8 cellular contexts compared by ENCODE assay signal in the genomic region with DNA sequence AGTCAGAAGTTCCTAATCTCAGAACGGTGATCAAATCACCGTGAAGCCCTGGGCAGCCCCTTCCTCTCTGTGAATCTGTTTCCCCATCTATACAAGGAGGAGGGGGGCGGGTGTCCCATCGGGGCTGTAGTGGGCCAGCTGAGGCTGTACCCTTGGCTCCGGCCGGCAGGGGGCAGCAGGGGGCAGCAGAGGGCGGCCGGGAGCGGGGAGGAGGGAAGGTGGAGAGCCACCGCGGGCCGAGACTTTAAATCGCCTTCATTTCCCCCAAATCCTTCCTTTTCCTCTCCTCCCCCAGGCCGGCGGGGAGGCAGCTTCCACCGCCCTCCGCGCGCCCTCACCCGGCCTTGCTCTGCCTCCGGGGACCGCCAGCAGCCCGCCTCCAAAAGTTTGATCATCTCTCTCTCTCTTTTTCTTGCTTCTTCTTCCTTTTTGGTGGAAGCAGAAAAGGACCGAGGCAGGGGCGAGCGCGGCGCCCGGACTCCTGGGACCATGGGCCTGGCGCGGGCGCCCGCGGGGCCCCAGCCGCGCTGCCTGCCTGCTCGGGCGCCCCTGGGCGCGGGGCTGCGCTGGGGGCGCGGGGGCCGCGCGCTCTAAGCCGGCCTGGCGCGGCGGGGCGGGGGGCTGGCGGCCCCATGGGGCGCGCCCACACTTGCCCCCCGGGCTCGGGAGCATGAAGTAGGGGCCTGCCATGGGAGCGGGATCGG. TPM values are rescaled to one million over a fixed set of nuclear protein-coding genes. Genes with fewer than 3 reads are reported as not detected.
DNase-seq lines count a peak whose midpoint lies in the region; ATAC-seq, FAIRE-seq and TF ChIP-seq lines count a peak whose summit lies in the region.

TSS of gene COL27A1 (plus strand) at position 275 of the 704 bp plus-strand sequence. CDS start at position 689, 414 bp downstream.

- no peaks in the 10 kb centered on the region for H3K79me2 ChIP-seq in Loucy (ENCODE audit: insufficient read depth, low read length)

- H2AFZ ChIP-seq in Loucy (ENCODE audit: low read length), result peak within 1 kb of the TSS; percentile 86

- peak within 1 kb of the TSS; percentile 63 for H3K4me2 ChIP-seq in Loucy (ENCODE audit: low read depth, low read length, poor library complexity, severe bottlenecking)

- no peaks in the 10 kb centered on the region for H4K20me1 ChIP-seq in Loucy (ENCODE audit: insufficient read depth, low read length, poor library complexity, severe bottlenecking)

- intact Hi-C loops in left cardiac atrium (cut with DNase I) (loop anchor here (5.0 to 10.0 kb wide), 3 partner anchors 99 to 137 kb away; no protein-coding TSS in a partner anchor), posterior vena cava (cut with DNase I) (loop anchor here (5.0 to 10.0 kb wide), 4 partner anchors 43 to 132 kb away; no protein-coding TSS in a partner anchor)

- ATAC-seq in GM21723 (IDR thresholded peaks at IDR 0.05; ENCODE audit: unreplicated experiment) (peak; percentile 88), T-cell (replicated peaks in 1 of 4) (peak; percentile 72 to 87 (median 84)), left cardiac atrium (peak; percentile 87 to 88)

- POLR2A ChIA-PET in T-cell (lab: Charles Lee), result no interaction called here

- TF ChIP-seq CTCF in D721Med (IDR thresholded peaks at IDR 0.05; ENCODE audit: insufficient read depth, missing control alignments) (peak; percentile 83), Loucy (conservative IDR thresholded peaks at IDR 0.05; ENCODE audit: low read length) (peak; percentile 79), type B pancreatic cell (conservative IDR thresholded peaks at IDR 0.05) (peak; percentile 98)

- no peaks in the 10 kb centered on the region for H3K36me3 Mint-ChIP-seq in T-cell
- H3K36me3 Mint-ChIP-seq in type B pancreatic cell, result no peaks in the 10 kb centered on the region

- peak within 1 kb of the TSS; percentile 76 for H3K4me3 ChIP-seq in Loucy (ENCODE audit: low read length, poor library complexity, severe bottlenecking)

- no peak within 1 kb of the TSS for H3K9ac ChIP-seq in Loucy (ENCODE audit: low read depth, low read length, poor library complexity, severe bottlenecking)

- H3K9me3 ChIP-seq in Loucy (ENCODE audit: insufficient read depth, low read depth, low read length), result no peaks in the 10 kb centered on the region

- DNase-seq in D721Med (ENCODE audit: insufficient read length, low spot score), result peak; percentile 69
- peak; percentile 26 to 79 (median 62) for DNase-seq in T-cell
- peak; percentile 43 for DNase-seq in amniotic epithelial cell (ENCODE audit: low read depth)
- DNase-seq in left cardiac atrium, result peak; percentile 85
- peak; percentile 95 for DNase-seq in posterior vena cava (ENCODE audit: low spot score)
- peak; percentile 95 for DNase-seq in type B pancreatic cell (ENCODE audit: extremely low spot score, unreplicated experiment)

- H3K27me3 Mint-ChIP-seq in T-cell (peaks cover 30 to 53% of the 10 kb centered on the region in 2 donors), type B pancreatic cell (peaks cover 28% of the 10 kb centered on the region)

- CTCF ChIA-PET in T-cell (lab: Charles Lee), result interaction anchor here in 1 of 2 donors (0.6 to 0.8 kb wide), 4 partner anchors 135 to 1201 kb away, joined by 3 to 13 read pairs (median 3); no protein-coding TSS in a partner anchor

- peak within 1 kb of the TSS; percentile 8 to 73 for H3K27ac Mint-ChIP-seq in T-cell
- H3K27ac Mint-ChIP-seq in type B pancreatic cell, result peak within 1 kb of the TSS; percentile 62

- H3K36me3 ChIP-seq in Loucy (ENCODE audit: insufficient read depth, low read length), result no peaks in the 10 kb centered on the region

- no peaks in the 10 kb centered on the region for H3K9me2 ChIP-seq in Loucy (replicated peaks; ENCODE audit: low read depth, low read length)

- H3K4me1 Mint-ChIP-seq in T-cell (peaks cover 18 to 25% (median 19%) of the 10 kb centered on the region in 3 donors), type B pancreatic cell (ENCODE audit: unreplicated experiment) (peaks cover 36% of the 10 kb centered on the region)

- peak within 1 kb of the TSS; percentile 82 to 92 (median 85) for H3K4me3 Mint-ChIP-seq in T-cell
- H3K4me3 Mint-ChIP-seq in type B pancreatic cell, result peak within 1 kb of the TSS; percentile 96

- no peaks in the 10 kb centered on the region for H3K4me1 ChIP-seq in Loucy (ENCODE audit: insufficient read depth, low read length, poor library complexity, severe bottlenecking)

- FAIRE-seq in D721Med (lab: Jason Lieb, UNC), result no peak

- H3K27me3 ChIP-seq in Loucy (ENCODE audit: insufficient read depth, low read length, poor library complexity, severe bottlenecking), result no peaks in the 10 kb centered on the region

- H3F3A ChIP-seq in Loucy (ENCODE audit: low read depth), result no peaks in the 10 kb centered on the region

- H3K9me3 Mint-ChIP-seq in T-cell, result no peaks in the 10 kb centered on the region
- no peaks in the 10 kb centered on the region for H3K9me3 Mint-ChIP-seq in type B pancreatic cell

RNA-seq across cellular contexts. Expression of gene COL27A1, which starts in this region (rescaled TPM):
- total RNA-seq in T-cell (1 to 10 TPM in 2 of 5 donors, under 1 TPM in 3; 0.53 to 1.7 (median 0.95) TPM), left cardiac atrium (1 to 10 TPM; 7.0 to 9.2 TPM), posterior vena cava (1 to 10 TPM; 6.7 to 8.1 TPM), type B pancreatic cell (ENCODE audit: low replicate concordance) (29.5 and 65.1 TPM in 2 replicates)

Comparison
In these comparisons a context has a peak if more than half of its experiments do, and no peak if none do; other contexts are left out.
1. Peak in every context shown above with its lines: DNase-seq, ATAC-seq and H3K4me3 ChIP-seq.
2. DNase-seq: peak in every context shown above with its lines; median percentile 95 in posterior vena cava; 95 in type B pancreatic cell; 85 in left cardiac atrium; 69 in D721Med; 62 in T-cell; 43 in amniotic epithelial cell.